ENCODE assay signal across 22 cellular contexts in genomic region chr2:77149565-77149964, GRCh38.
A peak's percentile ranks its signal among the peaks of the same experiment; 100 is the strongest.
DNase-seq lines count a peak whose midpoint lies in the region; ATAC-seq, FAIRE-seq and TF ChIP-seq lines count a peak whose summit lies in the region.
"Had no signal": no experiment of that assay in that cellular context is flagged by ENCODE, and none has a peak within 500 bp of the region (broad histone marks: within the 10 kb centered on the region; RNA-seq: fewer than 3 reads in every experiment).

No MANE protein-coding gene starts in this region.

- H3K9me2 ChIP-seq in Karpas-422 (replicated peaks; ENCODE audit: insufficient read depth, low read length) (no peaks in the 10 kb centered on the region), neural cell (ENCODE audit: insufficient read depth, low read length) (no peaks in the 10 kb centered on the region)

- H3K79me2 ChIP-seq in Karpas-422 (ENCODE audit: low read length) (no peaks in the 10 kb centered on the region), neural cell (replicated peaks; ENCODE audit: insufficient read depth, low read length) (no peaks in the 10 kb centered on the region)

- H3K4me3 ChIP-seq in Karpas-422 (ENCODE audit: low read length) (no peak overlapping the region), neural cell (ENCODE audit: low read length) (no peak overlapping the region)
- H3K4me3 ChIP-seq: BLaER1 had no signal

- H3K9ac ChIP-seq in Karpas-422 (ENCODE audit: low read length) (no peak overlapping the region), neural cell (ENCODE audit: low read length) (no peak overlapping the region)
- H3K9ac ChIP-seq: BLaER1 had no signal

- peak; percentile 11 for FAIRE-seq in D721Med (lab: Jason Lieb, UNC)
- FAIRE-seq: A204.1, G401.6, GM12891, GM18507, GM19239 had no signal

- TF ChIP-seq RAD21 in neural cell (conservative IDR thresholded peaks at IDR 0.05): peak; percentile 9

- H3K27ac ChIP-seq in Karpas-422 (ENCODE audit: low read length) (no peak overlapping the region), neural cell (ENCODE audit: low read length) (peak overlapping the region; percentile 30)
- H3K27ac ChIP-seq: BLaER1 had no signal

- no peak for ATAC-seq in GM18517 (IDR thresholded peaks at IDR 0.05; ENCODE audit: unreplicated experiment)

- H4K20me1 ChIP-seq in Karpas-422 (ENCODE audit: insufficient read depth, low read depth, low read length) (no peaks in the 10 kb centered on the region), neural cell (ENCODE audit: insufficient read depth) (no peaks in the 10 kb centered on the region)
- H4K20me1 ChIP-seq: BLaER1 had no signal

- H3K27me3 ChIP-seq in Karpas-422 (ENCODE audit: low read length) (no peaks in the 10 kb centered on the region), neural cell (ENCODE audit: insufficient read depth, low read depth, low read length) (no peaks in the 10 kb centered on the region)
- H3K27me3 ChIP-seq: BE2C, BLaER1 had no signal

- peak; percentile 88 for TF ChIP-seq EP300 in neural cell (conservative IDR thresholded peaks at IDR 0.05; ENCODE audit: poor library complexity, severe bottlenecking)

- H3K4me1 ChIP-seq in Karpas-422 (ENCODE audit: low read length): no peaks in the 10 kb centered on the region
- H3K4me1 ChIP-seq: BE2C, BLaER1 had no signal

- H2AFZ ChIP-seq in Karpas-422 (ENCODE audit: low read length) (no peak overlapping the region), neural cell (ENCODE audit: low read depth, low read length) (no peak overlapping the region)

- DNase-seq in D721Med (ENCODE audit: insufficient read length, low spot score) (no peak), DMS79 (lab: John Stamatoyannopoulos, UW) (peak; percentile 49), Karpas-422 (peak; percentile 10), GM13977 (ENCODE audit: low spot score) (no peak)
- no peak for DNase-seq in activated CD8-positive, alpha-beta memory T cell treated with anti-CD3 and anti-CD28 coated beads for 24 hours
- DNase-seq: 8988T; ACHN; BE2C; C1 segment of cervical spinal cord; CD4-positive, alpha-beta memory T cell; CD4-positive, CD25-positive, alpha-beta regulatory T cell; CD8-positive, alpha-beta memory T cell; COR-L47; GF-D8 had no signal

- no peak overlapping the region for H3K4me2 ChIP-seq in Karpas-422 (ENCODE audit: low read depth, low read length, poor library complexity, severe bottlenecking)
- no peak overlapping the region for H3K4me2 ChIP-seq in neural cell (ENCODE audit: low read length)
- H3K4me2 ChIP-seq: BLaER1 had no signal

- peaks cover 3% of the 10 kb centered on the region for H3F3A ChIP-seq in neural cell (ENCODE audit: insufficient read depth, low read length, poor library complexity, severe bottlenecking)

- H3K9me3 ChIP-seq in Karpas-422 (ENCODE audit: low read length): peaks cover 2% of the 10 kb centered on the region; the same call in 1 of the 2 replicates
- no peaks in the 10 kb centered on the region for H3K9me3 ChIP-seq in neural cell (ENCODE audit: low read length)
- H3K9me3 ChIP-seq: BE2C, BLaER1 had no signal

- TF ChIP-seq CTCF in D721Med (IDR thresholded peaks at IDR 0.05; ENCODE audit: insufficient read depth, missing control alignments) (no peak), neural cell (IDR thresholded peaks at IDR 0.05; ENCODE audit: poor library complexity, severe bottlenecking) (no peak), GM13977 (IDR thresholded peaks at IDR 0.05; ENCODE audit: extremely low read depth, insufficient read depth, missing control alignments) (no peak)

- in situ Hi-C loops in GM13977 (cut with MboI; ENCODE audit: low pct_unique_long_range_greater_than_20kb, low sequenced_read_pairs, unreplicated experiment): no loop called here

- H3K36me3 ChIP-seq in Karpas-422 (ENCODE audit: insufficient read depth, low read length) (no peaks in the 10 kb centered on the region), neural cell (ENCODE audit: insufficient read depth, low read length) (no peaks in the 10 kb centered on the region)
- H3K36me3 ChIP-seq: BE2C, BLaER1 had no signal

TF ChIP-seq in neural cell, 6 proteins besides CTCF, POLR2A, EP300 and RAD21:
- no peak for TF ChIP-seq EZH2 (IDR thresholded peaks at IDR 0.05; ENCODE audit: borderline replicate concordance, insufficient read depth, low read length, poor library complexity, severe bottlenecking)
- TF ChIP-seq MXI1 (conservative IDR thresholded peaks at IDR 0.05; ENCODE audit: poor library complexity, severe bottlenecking): no peak
- TF ChIP-seq REST (IDR thresholded peaks at IDR 0.05; ENCODE audit: borderline replicate concordance): no peak
- no peak for TF ChIP-seq SMC3 (conservative IDR thresholded peaks at IDR 0.05; ENCODE audit: poor library complexity)
- TF ChIP-seq TAF1 (IDR thresholded peaks at IDR 0.05; ENCODE audit: low read depth): no peak
- TF ChIP-seq POLR2AphosphoS5 (IDR thresholded peaks at IDR 0.05): peak; percentile 76

Comparison
In these comparisons a context has a peak if more than half of its experiments do, and no peak if none do; other contexts are left out.
1. DNase-seq: peak in DMS79 (single experiment) and Karpas-422 (single experiment); none in D721Med (single experiment), activated CD8-positive, alpha-beta memory T cell treated with anti-CD3 and anti-CD28 coated beads for 24 hours (single experiment) and GM13977 (single experiment).